ENCODE assay signal across 1 cellular context in the genomic region with DNA sequence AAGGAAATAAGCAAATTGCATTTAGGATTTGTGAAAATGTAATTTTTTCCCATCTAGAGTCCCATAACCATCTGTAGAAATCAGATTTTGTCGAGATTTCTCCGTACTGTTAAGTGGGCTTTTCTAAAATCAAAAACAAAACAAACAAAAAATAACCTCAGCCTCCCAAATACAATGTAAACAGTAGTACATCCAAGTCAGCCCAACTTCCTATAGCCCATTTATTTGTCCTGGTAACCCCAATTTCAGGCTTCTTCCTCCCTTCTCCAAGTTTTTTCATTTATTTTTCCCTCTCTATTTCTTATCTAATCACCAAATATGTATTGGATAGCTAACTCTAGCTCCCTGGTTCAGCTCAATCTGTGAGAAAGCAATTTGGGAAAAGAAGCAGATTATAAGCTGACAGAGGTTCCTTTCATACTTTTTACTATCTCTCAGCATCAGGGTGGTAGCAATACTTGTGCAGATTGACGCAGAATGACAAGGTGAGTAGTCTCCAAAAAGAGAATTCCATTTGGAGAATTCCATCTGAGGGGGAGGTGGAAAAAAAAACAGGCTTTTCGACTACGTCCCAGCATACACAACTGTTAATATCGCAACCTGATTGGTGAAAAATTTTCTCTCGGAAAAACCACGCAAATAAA.
TF ChIP-seq lines count a peak whose summit lies in the region.

No MANE protein-coding gene starts in this region.

TF ChIP-seq in HepG2, 621 proteins besides CTCF, POLR2A, EP300 and RAD21:
- TF ChIP-seq, protein P1, sequence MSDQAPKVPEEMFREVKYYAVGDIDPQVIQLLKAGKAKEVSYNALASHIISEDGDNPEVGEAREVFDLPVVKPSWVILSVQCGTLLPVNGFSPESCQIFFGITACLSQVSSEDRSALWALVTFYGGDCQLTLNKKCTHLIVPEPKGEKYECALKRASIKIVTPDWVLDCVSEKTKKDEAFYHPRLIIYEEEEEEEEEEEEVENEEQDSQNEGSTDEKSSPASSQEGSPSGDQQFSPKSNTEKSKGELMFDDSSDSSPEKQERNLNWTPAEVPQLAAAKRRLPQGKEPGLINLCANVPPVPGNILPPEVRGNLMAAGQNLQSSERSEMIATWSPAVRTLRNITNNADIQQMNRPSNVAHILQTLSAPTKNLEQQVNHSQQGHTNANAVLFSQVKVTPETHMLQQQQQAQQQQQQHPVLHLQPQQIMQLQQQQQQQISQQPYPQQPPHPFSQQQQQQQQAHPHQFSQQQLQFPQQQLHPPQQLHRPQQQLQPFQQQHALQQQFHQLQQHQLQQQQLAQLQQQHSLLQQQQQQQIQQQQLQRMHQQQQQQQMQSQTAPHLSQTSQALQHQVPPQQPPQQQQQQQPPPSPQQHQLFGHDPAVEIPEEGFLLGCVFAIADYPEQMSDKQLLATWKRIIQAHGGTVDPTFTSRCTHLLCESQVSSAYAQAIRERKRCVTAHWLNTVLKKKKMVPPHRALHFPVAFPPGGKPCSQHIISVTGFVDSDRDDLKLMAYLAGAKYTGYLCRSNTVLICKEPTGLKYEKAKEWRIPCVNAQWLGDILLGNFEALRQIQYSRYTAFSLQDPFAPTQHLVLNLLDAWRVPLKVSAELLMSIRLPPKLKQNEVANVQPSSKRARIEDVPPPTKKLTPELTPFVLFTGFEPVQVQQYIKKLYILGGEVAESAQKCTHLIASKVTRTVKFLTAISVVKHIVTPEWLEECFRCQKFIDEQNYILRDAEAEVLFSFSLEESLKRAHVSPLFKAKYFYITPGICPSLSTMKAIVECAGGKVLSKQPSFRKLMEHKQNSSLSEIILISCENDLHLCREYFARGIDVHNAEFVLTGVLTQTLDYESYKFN (CRISPR knock-in tag; conservative IDR thresholded peaks at IDR 0.05): no peak
- TF ChIP-seq PHF20 (CRISPR knock-in tag; IDR thresholded peaks at IDR 0.05): no peak
- no peak for TF ChIP-seq CBFB (CRISPR knock-in tag; IDR thresholded peaks at IDR 0.05)
- no peak for TF ChIP-seq ZFAT (CRISPR knock-in tag; conservative IDR thresholded peaks at IDR 0.05)
- TF ChIP-seq CCAR2 (optimal IDR thresholded peaks at IDR 0.05; ENCODE audit: low read depth, low read length): no peak
- no peak for TF ChIP-seq KDM4B (CRISPR knock-in tag; IDR thresholded peaks at IDR 0.05)
- no peak for TF ChIP-seq TMF1 (CRISPR knock-in tag; IDR thresholded peaks at IDR 0.05; ENCODE audit: low read depth)
- TF ChIP-seq SRSF9 (IDR thresholded peaks at IDR 0.05; ENCODE audit: borderline replicate concordance, insufficient read depth, low read depth, low read length, poor library complexity, severe bottlenecking): no peak
- no peak for TF ChIP-seq RBM22 (optimal IDR thresholded peaks at IDR 0.05; ENCODE audit: low read length)
- TF ChIP-seq GABPB1 (CRISPR knock-in tag; IDR thresholded peaks at IDR 0.05): no peak
- TF ChIP-seq, protein P2, sequence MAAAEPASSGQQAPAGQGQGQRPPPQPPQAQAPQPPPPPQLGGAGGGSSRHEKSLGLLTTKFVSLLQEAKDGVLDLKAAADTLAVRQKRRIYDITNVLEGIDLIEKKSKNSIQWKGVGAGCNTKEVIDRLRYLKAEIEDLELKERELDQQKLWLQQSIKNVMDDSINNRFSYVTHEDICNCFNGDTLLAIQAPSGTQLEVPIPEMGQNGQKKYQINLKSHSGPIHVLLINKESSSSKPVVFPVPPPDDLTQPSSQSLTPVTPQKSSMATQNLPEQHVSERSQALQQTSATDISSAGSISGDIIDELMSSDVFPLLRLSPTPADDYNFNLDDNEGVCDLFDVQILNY (CRISPR knock-in tag; conservative IDR thresholded peaks at IDR 0.05): no peak
- TF ChIP-seq, protein P3, sequence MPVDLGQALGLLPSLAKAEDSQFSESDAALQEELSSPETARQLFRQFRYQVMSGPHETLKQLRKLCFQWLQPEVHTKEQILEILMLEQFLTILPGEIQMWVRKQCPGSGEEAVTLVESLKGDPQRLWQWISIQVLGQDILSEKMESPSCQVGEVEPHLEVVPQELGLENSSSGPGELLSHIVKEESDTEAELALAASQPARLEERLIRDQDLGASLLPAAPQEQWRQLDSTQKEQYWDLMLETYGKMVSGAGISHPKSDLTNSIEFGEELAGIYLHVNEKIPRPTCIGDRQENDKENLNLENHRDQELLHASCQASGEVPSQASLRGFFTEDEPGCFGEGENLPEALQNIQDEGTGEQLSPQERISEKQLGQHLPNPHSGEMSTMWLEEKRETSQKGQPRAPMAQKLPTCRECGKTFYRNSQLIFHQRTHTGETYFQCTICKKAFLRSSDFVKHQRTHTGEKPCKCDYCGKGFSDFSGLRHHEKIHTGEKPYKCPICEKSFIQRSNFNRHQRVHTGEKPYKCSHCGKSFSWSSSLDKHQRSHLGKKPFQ (CRISPR knock-in tag; IDR thresholded peaks at IDR 0.05; ENCODE audit: insufficient replicate concordance): no peak
- no peak for TF ChIP-seq RCOR2 (CRISPR knock-in tag; IDR thresholded peaks at IDR 0.05)
- no peak for TF ChIP-seq KLF16 (CRISPR knock-in tag; IDR thresholded peaks at IDR 0.05)
- TF ChIP-seq ZNF460 (CRISPR knock-in tag; IDR thresholded peaks at IDR 0.05; ENCODE audit: borderline replicate concordance): no peak
- TF ChIP-seq, protein P4, sequence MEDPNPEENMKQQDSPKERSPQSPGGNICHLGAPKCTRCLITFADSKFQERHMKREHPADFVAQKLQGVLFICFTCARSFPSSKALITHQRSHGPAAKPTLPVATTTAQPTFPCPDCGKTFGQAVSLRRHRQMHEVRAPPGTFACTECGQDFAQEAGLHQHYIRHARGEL (CRISPR knock-in tag; IDR thresholded peaks at IDR 0.05): no peak
- TF ChIP-seq, protein P5, sequence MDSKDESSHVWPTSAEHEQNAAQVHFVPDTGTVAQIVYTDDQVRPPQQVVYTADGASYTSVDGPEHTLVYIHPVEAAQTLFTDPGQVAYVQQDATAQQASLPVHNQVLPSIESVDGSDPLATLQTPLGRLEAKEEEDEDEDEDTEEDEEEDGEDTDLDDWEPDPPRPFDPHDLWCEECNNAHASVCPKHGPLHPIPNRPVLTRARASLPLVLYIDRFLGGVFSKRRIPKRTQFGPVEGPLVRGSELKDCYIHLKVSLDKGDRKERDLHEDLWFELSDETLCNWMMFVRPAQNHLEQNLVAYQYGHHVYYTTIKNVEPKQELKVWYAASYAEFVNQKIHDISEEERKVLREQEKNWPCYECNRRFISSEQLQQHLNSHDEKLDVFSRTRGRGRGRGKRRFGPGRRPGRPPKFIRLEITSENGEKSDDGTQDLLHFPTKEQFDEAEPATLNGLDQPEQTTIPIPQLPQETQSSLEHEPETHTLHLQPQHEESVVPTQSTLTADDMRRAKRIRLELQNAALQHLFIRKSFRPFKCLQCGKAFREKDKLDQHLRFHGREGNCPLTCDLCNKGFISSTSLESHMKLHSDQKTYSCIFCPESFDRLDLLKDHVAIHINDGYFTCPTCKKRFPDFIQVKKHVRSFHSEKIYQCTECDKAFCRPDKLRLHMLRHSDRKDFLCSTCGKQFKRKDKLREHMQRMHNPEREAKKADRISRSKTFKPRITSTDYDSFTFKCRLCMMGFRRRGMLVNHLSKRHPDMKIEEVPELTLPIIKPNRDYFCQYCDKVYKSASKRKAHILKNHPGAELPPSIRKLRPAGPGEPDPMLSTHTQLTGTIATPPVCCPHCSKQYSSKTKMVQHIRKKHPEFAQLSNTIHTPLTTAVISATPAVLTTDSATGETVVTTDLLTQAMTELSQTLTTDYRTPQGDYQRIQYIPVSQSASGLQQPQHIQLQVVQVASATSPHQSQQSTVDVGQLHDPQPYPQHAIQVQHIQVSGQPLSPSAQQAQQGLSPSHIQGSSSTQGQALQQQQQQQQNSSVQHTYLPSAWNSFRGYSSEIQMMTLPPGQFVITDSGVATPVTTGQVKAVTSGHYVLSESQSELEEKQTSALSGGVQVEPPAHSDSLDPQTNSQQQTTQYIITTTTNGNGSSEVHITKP (CRISPR knock-in tag; IDR thresholded peaks at IDR 0.05; ENCODE audit: low read depth): no peak
- TF ChIP-seq NCOA1 (CRISPR knock-in tag; IDR thresholded peaks at IDR 0.05): no peak
- TF ChIP-seq, protein P6, sequence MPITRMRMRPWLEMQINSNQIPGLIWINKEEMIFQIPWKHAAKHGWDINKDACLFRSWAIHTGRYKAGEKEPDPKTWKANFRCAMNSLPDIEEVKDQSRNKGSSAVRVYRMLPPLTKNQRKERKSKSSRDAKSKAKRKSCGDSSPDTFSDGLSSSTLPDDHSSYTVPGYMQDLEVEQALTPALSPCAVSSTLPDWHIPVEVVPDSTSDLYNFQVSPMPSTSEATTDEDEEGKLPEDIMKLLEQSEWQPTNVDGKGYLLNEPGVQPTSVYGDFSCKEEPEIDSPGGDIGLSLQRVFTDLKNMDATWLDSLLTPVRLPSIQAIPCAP (CRISPR knock-in tag; IDR thresholded peaks at IDR 0.05; ENCODE audit: low read depth): no peak
